ENCODE assay signal across 23 cellular contexts in the genomic region with DNA sequence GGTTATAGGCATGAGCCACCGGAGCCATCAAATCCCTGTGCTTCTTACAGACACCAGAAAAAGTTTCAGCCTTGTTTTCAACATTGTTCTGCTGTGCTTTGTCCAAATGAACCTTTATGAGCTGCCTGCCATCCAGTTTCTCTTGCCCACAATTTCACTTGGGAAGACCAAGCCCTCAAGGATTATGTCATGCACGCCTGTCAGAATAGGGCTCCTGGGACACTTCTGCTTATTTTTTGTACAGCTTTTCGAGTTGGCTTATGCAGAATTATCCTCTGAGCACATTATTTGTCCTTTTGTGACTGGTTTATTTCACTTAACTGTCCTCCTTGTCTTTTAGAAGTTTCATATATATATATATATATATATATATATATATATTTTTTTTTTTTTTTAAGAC. TPM values are rescaled to one million over a fixed set of nuclear protein-coding genes. Genes with fewer than 3 reads are reported as not detected.
DNase-seq lines count a peak whose midpoint lies in the region; ATAC-seq and TF ChIP-seq lines count a peak whose summit lies in the region.
"Had no signal": no experiment of that assay in that cellular context is flagged by ENCODE, and none has a peak within 500 bp of the region (broad histone marks: within the 10 kb centered on the region; RNA-seq: fewer than 3 reads in every experiment).

No MANE protein-coding gene starts in this region.

- H3K4me3 ChIP-seq in CD4-positive, CD25-positive, alpha-beta regulatory T cell (ENCODE audit: low read depth, low read length), result no peak overlapping the region
- H3K4me3 ChIP-seq in KMS-11 (IDR thresholded peaks at IDR 0.05; ENCODE audit: insufficient read depth, low read depth, low read length), result no peak overlapping the region
- peak overlapping the region; percentile 7 for H3K4me3 ChIP-seq in coronary artery
- H3K4me3 ChIP-seq in neural progenitor cell, result no peak overlapping the region
- H3K4me3 ChIP-seq in hepatocyte, result no peak overlapping the region
- H3K4me3 ChIP-seq: HAP-1 had no signal

- no peak for DNase-seq in CD4-positive, CD25-positive, alpha-beta regulatory T cell
- DNase-seq in coronary artery (ENCODE audit: low spot score), result no peak
- no peak for DNase-seq in neural progenitor cell (ENCODE audit: low spot score)
- DNase-seq in hepatocyte (ENCODE audit: low spot score), result no peak
- no peak for DNase-seq in nephron progenitor cell
- DNase-seq in stimulated activated CD4-positive, alpha-beta T cell treated with anti-CD3 and anti-CD28 coated beads, Interleukin-15, amount 100 ng/mL, for 24 hours, result no peak
- DNase-seq: activated CD8-positive, alpha-beta memory T cell treated with anti-CD3 and anti-CD28 coated beads, Interleukin-2, amount 50 U/mL, for 4 hours; CD4-positive, alpha-beta T cell; central memory CD4-positive, alpha-beta T cell; EL; KBM-7; mesendoderm; NCI-H187; NCI-H446 treated with DMSO at 0.1 percent for 48 hours; T-helper 1 cell had no signal

- no peaks in the 10 kb centered on the region for H3K9me3 ChIP-seq in CD4-positive, CD25-positive, alpha-beta regulatory T cell (ENCODE audit: control insufficient read depth in 2 of 2, low read length in 2 of 2)
- H3K9me3 ChIP-seq in neural progenitor cell (ENCODE audit: low read depth) (no peaks in the 10 kb centered on the region), hepatocyte (ENCODE audit: low read depth) (no peaks in the 10 kb centered on the region)
- H3K9me3 ChIP-seq: HAP-1 had no signal

- H3K9me3 Mint-ChIP-seq in CD4-positive, CD25-positive, alpha-beta regulatory T cell, result no peaks in the 10 kb centered on the region
- H3K9me3 Mint-ChIP-seq in neural progenitor cell (peaks cover 8% of the 10 kb centered on the region), nephron progenitor cell (peaks cover 24% of the 10 kb centered on the region)
- H3K9me3 Mint-ChIP-seq: activated naive CD4-positive, alpha-beta T cell treated with anti-CD3 and anti-CD28 coated beads, Interleukin-2, amount 50 U/mL, for 72 hours; CD4-positive, alpha-beta T cell; stimulated activated naive CD8-positive, alpha-beta T cell treated with anti-CD3 and anti-CD28 coated beads, Interleukin-15, Interleukin-2, amounts not matched to agents 100 ng/mL and 50 ng/mL, for 24 hours had no signal

- H3K36me3 Mint-ChIP-seq in CD4-positive, CD25-positive, alpha-beta regulatory T cell, result peaks cover 21% of the 10 kb centered on the region
- peaks cover 35% of the 10 kb centered on the region for H3K36me3 Mint-ChIP-seq in neural progenitor cell
- peaks cover 69% of the 10 kb centered on the region for H3K36me3 Mint-ChIP-seq in nephron progenitor cell (ENCODE audit: low read depth)

- H3K27ac Mint-ChIP-seq in CD4-positive, CD25-positive, alpha-beta regulatory T cell, result peak overlapping the region in 2 of 3 donors; percentile 31 to 32
- H3K27ac Mint-ChIP-seq in neural progenitor cell (no peak overlapping the region), nephron progenitor cell (no peak overlapping the region)
- H3K27ac Mint-ChIP-seq: CD4-positive, alpha-beta T cell; stimulated activated naive CD8-positive, alpha-beta T cell treated with anti-CD3 and anti-CD28 coated beads, Interleukin-15, Interleukin-2, amounts not matched to agents 100 ng/mL and 50 ng/mL, for 24 hours; WTC11 had no signal

- H3K4me1 ChIP-seq in CD4-positive, CD25-positive, alpha-beta regulatory T cell (ENCODE audit: control insufficient read depth, insufficient read depth, low read length, poor library complexity, severe bottlenecking), result peaks cover 24% of the 10 kb centered on the region
- H3K4me1 ChIP-seq in KMS-11 (ENCODE audit: low read depth, poor library complexity, severe bottlenecking), result peaks cover 50% of the 10 kb centered on the region
- H3K4me1 ChIP-seq in neural progenitor cell, result no peaks in the 10 kb centered on the region
- H3K4me1 ChIP-seq in hepatocyte (ENCODE audit: insufficient read depth), result no peaks in the 10 kb centered on the region

- peak overlapping the region; percentile 26 for H3K4me2 ChIP-seq in KMS-11
- no peak overlapping the region for H3K4me2 ChIP-seq in neural progenitor cell
- H3K4me2 ChIP-seq in hepatocyte, result no peak overlapping the region

- H3K4me3 Mint-ChIP-seq in CD4-positive, CD25-positive, alpha-beta regulatory T cell, result peak overlapping the region in 2 of 4 donors; percentile 63 to 73
- H3K4me3 Mint-ChIP-seq in neural progenitor cell (no peak overlapping the region), nephron progenitor cell (no peak overlapping the region)
- H3K4me3 Mint-ChIP-seq: CD4-positive, alpha-beta T cell; stimulated activated naive CD8-positive, alpha-beta T cell treated with anti-CD3 and anti-CD28 coated beads, Interleukin-15, Interleukin-2, amounts not matched to agents 100 ng/mL and 50 ng/mL, for 24 hours; WTC11 had no signal

- no peaks in the 10 kb centered on the region for H3K27me3 ChIP-seq in CD4-positive, CD25-positive, alpha-beta regulatory T cell (ENCODE audit: control insufficient read depth, insufficient read depth, low read length)
- no peaks in the 10 kb centered on the region for H3K27me3 ChIP-seq in KMS-11 (ENCODE audit: insufficient read depth, low read depth)
- H3K27me3 ChIP-seq in neural progenitor cell, result no peaks in the 10 kb centered on the region
- H3K27me3 ChIP-seq in hepatocyte, result no peaks in the 10 kb centered on the region

- H3K27me3 Mint-ChIP-seq in CD4-positive, CD25-positive, alpha-beta regulatory T cell, result no peaks in the 10 kb centered on the region
- H3K27me3 Mint-ChIP-seq in neural progenitor cell (ENCODE audit: insufficient read depth, low read depth), result no peaks in the 10 kb centered on the region
- no peaks in the 10 kb centered on the region for H3K27me3 Mint-ChIP-seq in nephron progenitor cell (ENCODE audit: low read depth, poor library complexity)
- H3K27me3 Mint-ChIP-seq: CD4-positive, alpha-beta T cell; stimulated activated naive CD8-positive, alpha-beta T cell treated with anti-CD3 and anti-CD28 coated beads, Interleukin-15, Interleukin-2, amounts not matched to agents 100 ng/mL and 50 ng/mL, for 24 hours had no signal

- H3K79me2 ChIP-seq in KMS-11 (ENCODE audit: insufficient read depth, low read depth) (peaks cover 90% of the 10 kb centered on the region), neural progenitor cell (ENCODE audit: low read depth) (peaks cover 100% of the 10 kb centered on the region), hepatocyte (peaks cover 97% of the 10 kb centered on the region)

- no peak overlapping the region for H3K27ac ChIP-seq in CD4-positive, CD25-positive, alpha-beta regulatory T cell (ENCODE audit: insufficient read depth, low read length, poor library complexity, severe bottlenecking)
- H3K27ac ChIP-seq in KMS-11 (peak overlapping the region; percentile 7; the same call in 1 of the 2 replicates), coronary artery (peak overlapping the region in 1 of 2 donors; percentile 77), neural progenitor cell (peak overlapping the region; percentile 29), hepatocyte (no peak overlapping the region)
- H3K27ac ChIP-seq: parathyroid adenoma had no signal

- H2AFZ ChIP-seq in KMS-11 (ENCODE audit: low read depth) (no peak overlapping the region), neural progenitor cell (replicated peaks) (no peak overlapping the region), hepatocyte (no peak overlapping the region)
- H2AFZ ChIP-seq: parathyroid adenoma had no signal

- H3K36me3 ChIP-seq in CD4-positive, CD25-positive, alpha-beta regulatory T cell (ENCODE audit: control insufficient read depth, insufficient read depth, low read length), result peaks cover 5% of the 10 kb centered on the region
- H3K36me3 ChIP-seq in KMS-11 (ENCODE audit: insufficient read depth) (no peaks in the 10 kb centered on the region), neural progenitor cell (no peaks in the 10 kb centered on the region), hepatocyte (replicated peaks; ENCODE audit: insufficient read depth, low read depth) (no peaks in the 10 kb centered on the region)

- H3K9ac ChIP-seq in KMS-11 (no peak overlapping the region), neural progenitor cell (no peak overlapping the region)
- H3K9ac ChIP-seq: parathyroid adenoma had no signal

- ATAC-seq in CD4-positive, CD25-positive, alpha-beta regulatory T cell (ENCODE audit: low read depth in 2 of 2), result no peak
- no peak for ATAC-seq in HG03342 (IDR thresholded peaks at IDR 0.05; ENCODE audit: unreplicated experiment)
- ATAC-seq: Panc1, WTC11 had no signal

- no peaks in the 10 kb centered on the region for H3K9me2 ChIP-seq in hepatocyte (replicated peaks; ENCODE audit: insufficient read depth)

- H3K4me1 Mint-ChIP-seq in CD4-positive, CD25-positive, alpha-beta regulatory T cell, result peaks cover 25 to 66% (median 38%) of the 10 kb centered on the region in 4 donors
- peaks cover 6% of the 10 kb centered on the region for H3K4me1 Mint-ChIP-seq in neural progenitor cell
- H3K4me1 Mint-ChIP-seq in nephron progenitor cell, result peaks cover 8% of the 10 kb centered on the region

- peaks cover 6% of the 10 kb centered on the region for H3F3A ChIP-seq in neural progenitor cell (ENCODE audit: low read depth)

- 84% methylated on average over 3 of the region's 3 CpGs for WGBS in hepatocyte (ENCODE audit: low lambda C conversion rate, missing lambda C conversion rate)

- peaks cover 4% of the 10 kb centered on the region; the same call in 1 of the 2 replicates for H4K20me1 ChIP-seq in KMS-11 (ENCODE audit: insufficient read depth)
- H4K20me1 ChIP-seq in neural progenitor cell (ENCODE audit: low read depth), result peaks cover 51% of the 10 kb centered on the region
- H4K20me1 ChIP-seq in hepatocyte (ENCODE audit: insufficient read depth, poor library complexity, severe bottlenecking), result peaks cover 68% of the 10 kb centered on the region

- TF ChIP-seq CTCF in KMS-11 (conservative IDR thresholded peaks at IDR 0.05; ENCODE audit: low read depth, low read length) (no peak), coronary artery (IDR thresholded peaks at IDR 0.05) (no peak), neural progenitor cell (IDR thresholded peaks at IDR 0.05) (no peak), hepatocyte (IDR thresholded peaks at IDR 0.05; ENCODE audit: poor library complexity) (no peak), nephron progenitor cell (IDR thresholded peaks at IDR 0.05) (no peak)

RNA-seq across cellular contexts. Expression of gene UBE2K, which starts 16.2 kb away (rescaled TPM):
- 56.0 TPM for total RNA-seq in CD4-positive, CD25-positive, alpha-beta regulatory T cell
- 10 to 100 TPM; 67.6 to 96.6 (median 74.1) TPM for polyA plus RNA-seq in CD4-positive, CD25-positive, alpha-beta regulatory T cell
- total RNA-seq in neural progenitor cell (ENCODE audit: low replicate concordance) (36.6 and 61.8 TPM in 2 replicates), hepatocyte (40.4 and 41.0 TPM in 2 replicates)
- 98.9 and 112 TPM in 2 replicates for polyA plus RNA-seq in hepatocyte

Comparison
In these comparisons a context has a peak if more than half of its experiments do, and no peak if none do; other contexts are left out.
1. H3K27ac ChIP-seq: peak in KMS-11 (single experiment) and neural progenitor cell (single experiment); none in CD4-positive, CD25-positive, alpha-beta regulatory T cell (single experiment) and hepatocyte (single experiment).
2. H3K27ac Mint-ChIP-seq: peak in CD4-positive, CD25-positive, alpha-beta regulatory T cell (2 of 3); none in neural progenitor cell (single experiment) and nephron progenitor cell (single experiment).